In the genomic region with DNA sequence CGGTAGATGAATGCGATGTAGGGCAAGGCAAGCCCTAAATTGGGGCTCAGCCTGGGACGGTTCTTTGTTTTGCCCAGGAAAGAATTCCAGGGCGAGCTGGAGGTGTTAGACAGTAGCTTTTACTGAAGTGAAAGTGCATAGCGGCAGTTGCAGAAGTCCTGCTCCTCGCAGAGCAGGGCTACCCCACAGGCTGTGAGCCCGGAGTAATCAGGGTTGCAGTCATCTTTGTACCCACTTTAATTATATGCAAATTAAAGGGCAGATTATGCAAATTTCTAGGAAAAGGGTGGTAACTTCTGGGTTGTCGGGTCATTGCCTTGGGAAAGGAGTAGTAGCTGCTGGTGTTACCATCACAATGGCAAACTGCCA, we compare ENCODE assay signal across 11 cellular contexts. TPM values are rescaled to one million over a fixed set of nuclear protein-coding genes. Genes with fewer than 3 reads are reported as not detected.
DNase-seq lines count a peak whose midpoint lies in the region; ATAC-seq and TF ChIP-seq lines count a peak whose summit lies in the region.
"Had no signal": no experiment of that assay in that cellular context is flagged by ENCODE, and none has a peak within 500 bp of the region (broad histone marks: within the 10 kb centered on the region; RNA-seq: fewer than 3 reads in every experiment).

No MANE protein-coding gene starts in this region.

- H3K4me1 ChIP-seq in left lung = peaks cover 5 to 62% of the 10 kb centered on the region in 2 donors

- peaks cover 54% of the 10 kb centered on the region for H3K9me3 Mint-ChIP-seq in nephron progenitor cell

- peak overlapping the region; percentile 62 to 87 for H3K27ac ChIP-seq in left lung
- H3K27ac ChIP-seq: sigmoid colon had no signal

- H3K27me3 Mint-ChIP-seq in nephron progenitor cell (ENCODE audit: low read depth, poor library complexity) = peaks cover 16% of the 10 kb centered on the region

- H3K4me1 Mint-ChIP-seq in nephron progenitor cell = no peaks in the 10 kb centered on the region

- H3K36me3 ChIP-seq in left lung = no peaks in the 10 kb centered on the region
- H3K36me3 ChIP-seq: sigmoid colon had no signal

- no peaks in the 10 kb centered on the region for H3K36me3 Mint-ChIP-seq in nephron progenitor cell (ENCODE audit: low read depth)

- intact Hi-C loops in left lung (cut with DNase I) = no loop called here

- DNase-seq in CD1c-positive myeloid dendritic cell (ENCODE audit: extremely low spot score) (peak; percentile 68), RPMI8226 (peak; percentile 62), left lung (no peak), DMS53 treated with DMSO at 0.1 percent for 48 hours (lab: John Stamatoyannopoulos, UW; ENCODE audit: unreplicated experiment) (no peak), inferior parietal cortex (ENCODE audit: extremely low spot score) (no peak), NCI-H446 (lab: John Stamatoyannopoulos, UW) (no peak), nephron progenitor cell (no peak)
- DNase-seq: DMS79 had no signal

- H3K9me3 ChIP-seq in left lung = no peaks in the 10 kb centered on the region
- H3K9me3 ChIP-seq: sigmoid colon had no signal

- TF ChIP-seq CTCF in left lung (IDR thresholded peaks at IDR 0.05) (no peak), nephron progenitor cell (IDR thresholded peaks at IDR 0.05) (no peak)

- H3K27me3 ChIP-seq in left lung = no peaks in the 10 kb centered on the region

- no peak overlapping the region for H3K4me3 Mint-ChIP-seq in nephron progenitor cell

- H3K4me3 ChIP-seq in left lung = peak overlapping the region in 1 of 2 donors; percentile 38
- H3K4me3 ChIP-seq: lung, sigmoid colon had no signal

- H3K27ac Mint-ChIP-seq in nephron progenitor cell = no peak overlapping the region

- peak; percentile 18 for ATAC-seq in GM18499 (IDR thresholded peaks at IDR 0.05; ENCODE audit: insufficient read depth, unreplicated experiment)
- peak; percentile 13 for ATAC-seq in left lung

RNA-seq across cellular contexts. Expression of a gene that starts 30.5 kb away (rescaled TPM):
- 10 to 100 TPM; 11.5 to 51.3 TPM for total RNA-seq in left lung

RNA-seq across cellular contexts. Expression of a gene that starts 35.8 kb away (rescaled TPM):
- 10 to 100 TPM; 24.2 to 27.6 TPM for total RNA-seq in left lung

Comparison
In these comparisons a context has a peak if more than half of its experiments do, and no peak if none do; other contexts are left out.
1. DNase-seq: peak in CD1c-positive myeloid dendritic cell (single experiment) and RPMI8226 (single experiment); none in left lung (0 of 2), DMS53 treated with DMSO at 0.1 percent for 48 hours (single experiment), inferior parietal cortex (single experiment), NCI-H446 (0 of 2) and nephron progenitor cell (single experiment).